27 cellular contexts compared by ENCODE assay signal in the genomic region with DNA sequence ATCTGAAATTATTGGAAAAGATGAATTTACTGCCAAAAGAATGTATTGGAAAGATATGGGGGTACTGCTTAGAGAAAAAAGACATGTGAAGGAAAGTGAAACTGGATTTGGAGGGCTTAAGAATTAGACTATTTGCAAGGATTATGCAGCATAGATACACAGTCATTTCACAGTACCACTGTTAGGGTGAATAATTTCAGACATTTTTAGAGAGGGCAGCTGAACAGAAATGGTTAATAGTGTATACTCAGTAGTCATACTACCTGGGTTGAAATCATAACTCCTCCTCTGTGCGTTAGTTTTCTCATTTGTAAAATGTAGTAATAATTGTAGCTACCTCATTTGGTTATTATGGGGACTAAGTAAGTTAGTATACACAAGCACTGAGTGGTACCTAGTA.
DNase-seq lines count a peak whose midpoint lies in the region; ATAC-seq and FAIRE-seq lines count a peak whose summit lies in the region.
"Had no signal": no experiment of that assay in that cellular context is flagged by ENCODE, and none has a peak within 500 bp of the region (broad histone marks: within the 10 kb centered on the region; RNA-seq: fewer than 3 reads in every experiment).

No MANE protein-coding gene starts in this region.

- ATAC-seq in GM18517 (IDR thresholded peaks at IDR 0.05; ENCODE audit: unreplicated experiment) (peak; percentile 56), HG02870 (IDR thresholded peaks at IDR 0.05; ENCODE audit: unreplicated experiment) (peak; percentile 83), GM21576 (IDR thresholded peaks at IDR 0.05; ENCODE audit: unreplicated experiment) (no peak)
- ATAC-seq in activated naive CD8-positive, alpha-beta T cell treated with anti-CD3 and anti-CD28 coated beads, Interleukin-2, amount 50 U/mL, for 24 hours, result no peak
- ATAC-seq: left ventricle myocardium superior, sciatic nerve, T-helper 17 cell had no signal

- FAIRE-seq in GM19239 (lab: Jason Lieb, UNC), result peak; percentile 56
- FAIRE-seq: endothelial cell of umbilical vein, H54 had no signal

- no peaks in the 10 kb centered on the region for H3K36me3 Mint-ChIP-seq in activated naive CD8-positive, alpha-beta T cell treated with anti-CD3 and anti-CD28 coated beads, Interleukin-2, amount 50 U/mL, for 24 hours (ENCODE audit: low read depth)
- H3K36me3 Mint-ChIP-seq: immature natural killer cell had no signal

- H3K4me1 Mint-ChIP-seq in activated naive CD8-positive, alpha-beta T cell treated with anti-CD3 and anti-CD28 coated beads, Interleukin-2, amount 50 U/mL, for 24 hours, result peaks cover 19% of the 10 kb centered on the region
- H3K4me1 Mint-ChIP-seq: immature natural killer cell, T-helper 17 cell had no signal

- no peak overlapping the region for H3K27ac Mint-ChIP-seq in activated naive CD8-positive, alpha-beta T cell treated with anti-CD3 and anti-CD28 coated beads, Interleukin-2, amount 50 U/mL, for 24 hours
- H3K27ac Mint-ChIP-seq: dendritic cell treated with granulocyte-macrophage colony-stimulating factor and Interleukin-4, amounts not matched to agents 40 ng/mL and 50 ng/mL, for 4 days; immature natural killer cell; T-helper 17 cell had no signal

- DNase-seq in GM19239 (ENCODE audit: insufficient read length, low spot score), result no peak
- DNase-seq in OCI-M1 (lab: John Stamatoyannopoulos, UW), result peak; percentile 31
- DNase-seq in HuH-7 (ENCODE audit: low spot score), result no peak
- DNase-seq in activated naive CD8-positive, alpha-beta T cell treated with anti-CD3 and anti-CD28 coated beads, Interleukin-2, amount 50 U/mL, for 24 hours, result no peak
- DNase-seq: activated CD4-positive, alpha-beta T cell treated with anti-CD3 and anti-CD28 coated beads, Interleukin-2, amount 50 U/mL, for 4 hours; activated naive CD4-positive, alpha-beta T cell; activated T-cell treated with anti-CD3 and anti-CD28 coated beads for 4 hours; anterior cingulate cortex; GDM1; head of caudate nucleus; immature natural killer cell; KG1; left ventricle myocardium superior; MV-4-11; NCI-H187; NCI-H2227 treated with DMSO at 0.1 percent for 48 hours; posterior cingulate gyrus; stimulated activated CD4-positive, alpha-beta T cell treated with anti-CD3 and anti-CD28 coated beads, Interleukin-15, amount 100 ng/mL, for 24 hours; T-helper 17 cell; testis had no signal

- no peak overlapping the region for H3K4me3 Mint-ChIP-seq in activated naive CD8-positive, alpha-beta T cell treated with anti-CD3 and anti-CD28 coated beads, Interleukin-2, amount 50 U/mL, for 24 hours
- H3K4me3 Mint-ChIP-seq: dendritic cell treated with granulocyte-macrophage colony-stimulating factor and Interleukin-4, amounts not matched to agents 40 ng/mL and 50 ng/mL, for 4 days; immature natural killer cell; T-helper 17 cell had no signal

- no peaks in the 10 kb centered on the region for H3K9me3 Mint-ChIP-seq in activated naive CD8-positive, alpha-beta T cell treated with anti-CD3 and anti-CD28 coated beads, Interleukin-2, amount 50 U/mL, for 24 hours
- H3K9me3 Mint-ChIP-seq: dendritic cell treated with granulocyte-macrophage colony-stimulating factor and Interleukin-4, amounts not matched to agents 40 ng/mL and 50 ng/mL, for 4 days had no signal

- peaks cover 2% of the 10 kb centered on the region for H3K27me3 Mint-ChIP-seq in activated naive CD8-positive, alpha-beta T cell treated with anti-CD3 and anti-CD28 coated beads, Interleukin-2, amount 50 U/mL, for 24 hours
- H3K27me3 Mint-ChIP-seq: dendritic cell treated with granulocyte-macrophage colony-stimulating factor and Interleukin-4, amounts not matched to agents 40 ng/mL and 50 ng/mL, for 4 days; T-helper 17 cell had no signal

Comparison
In these comparisons a context has a peak if more than half of its experiments do, and no peak if none do; other contexts are left out.
1. ATAC-seq: peak in GM18517 (single experiment) and HG02870 (single experiment); none in activated naive CD8-positive, alpha-beta T cell treated with anti-CD3 and anti-CD28 coated beads, Interleukin-2, amount 50 U/mL, for 24 hours (single experiment) and GM21576 (single experiment).